Comparison of ENCODE assay signal across 1 cellular context in genomic region chr9:126392662-126393383, GRCh38.
TF ChIP-seq lines count a peak whose summit lies in the region.

No MANE protein-coding gene starts in this region.

TF ChIP-seq in SK-N-SH treated with all-trans-retinoic acid at 6 μM for 48 hours, 23 proteins besides CTCF, POLR2A, EP300 and RAD21:
- TF ChIP-seq, protein P1, sequence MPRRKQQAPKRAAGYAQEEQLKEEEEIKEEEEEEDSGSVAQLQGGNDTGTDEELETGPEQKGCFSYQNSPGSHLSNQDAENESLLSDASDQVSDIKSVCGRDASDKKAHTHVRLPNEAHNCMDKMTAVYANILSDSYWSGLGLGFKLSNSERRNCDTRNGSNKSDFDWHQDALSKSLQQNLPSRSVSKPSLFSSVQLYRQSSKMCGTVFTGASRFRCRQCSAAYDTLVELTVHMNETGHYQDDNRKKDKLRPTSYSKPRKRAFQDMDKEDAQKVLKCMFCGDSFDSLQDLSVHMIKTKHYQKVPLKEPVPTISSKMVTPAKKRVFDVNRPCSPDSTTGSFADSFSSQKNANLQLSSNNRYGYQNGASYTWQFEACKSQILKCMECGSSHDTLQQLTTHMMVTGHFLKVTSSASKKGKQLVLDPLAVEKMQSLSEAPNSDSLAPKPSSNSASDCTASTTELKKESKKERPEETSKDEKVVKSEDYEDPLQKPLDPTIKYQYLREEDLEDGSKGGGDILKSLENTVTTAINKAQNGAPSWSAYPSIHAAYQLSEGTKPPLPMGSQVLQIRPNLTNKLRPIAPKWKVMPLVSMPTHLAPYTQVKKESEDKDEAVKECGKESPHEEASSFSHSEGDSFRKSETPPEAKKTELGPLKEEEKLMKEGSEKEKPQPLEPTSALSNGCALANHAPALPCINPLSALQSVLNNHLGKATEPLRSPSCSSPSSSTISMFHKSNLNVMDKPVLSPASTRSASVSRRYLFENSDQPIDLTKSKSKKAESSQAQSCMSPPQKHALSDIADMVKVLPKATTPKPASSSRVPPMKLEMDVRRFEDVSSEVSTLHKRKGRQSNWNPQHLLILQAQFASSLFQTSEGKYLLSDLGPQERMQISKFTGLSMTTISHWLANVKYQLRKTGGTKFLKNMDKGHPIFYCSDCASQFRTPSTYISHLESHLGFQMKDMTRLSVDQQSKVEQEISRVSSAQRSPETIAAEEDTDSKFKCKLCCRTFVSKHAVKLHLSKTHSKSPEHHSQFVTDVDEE (CRISPR knock-in tag; IDR thresholded peaks at IDR 0.05), result no peak
- no peak for TF ChIP-seq CSRNP3 (CRISPR knock-in tag; IDR thresholded peaks at IDR 0.05)
- no peak for TF ChIP-seq CSDC2 (CRISPR knock-in tag; IDR thresholded peaks at IDR 0.05)
- no peak for TF ChIP-seq ARNTL (CRISPR knock-in tag; IDR thresholded peaks at IDR 0.05; ENCODE audit: borderline replicate concordance, low read depth)
- no peak for TF ChIP-seq RARB (CRISPR knock-in tag; IDR thresholded peaks at IDR 0.05)
- no peak for TF ChIP-seq POU6F1 (CRISPR knock-in tag; IDR thresholded peaks at IDR 0.05; ENCODE audit: borderline replicate concordance, low read depth)
- no peak for TF ChIP-seq PATZ1 (CRISPR knock-in tag; IDR thresholded peaks at IDR 0.05; ENCODE audit: borderline replicate concordance)
- TF ChIP-seq TOX (CRISPR knock-in tag; IDR thresholded peaks at IDR 0.05; ENCODE audit: borderline replicate concordance), result no peak
- TF ChIP-seq TCF4 (CRISPR knock-in tag; IDR thresholded peaks at IDR 0.05; ENCODE audit: borderline replicate concordance), result no peak
- TF ChIP-seq PPARA (CRISPR knock-in tag; IDR thresholded peaks at IDR 0.05; ENCODE audit: borderline replicate concordance), result no peak
